In the genomic region with DNA sequence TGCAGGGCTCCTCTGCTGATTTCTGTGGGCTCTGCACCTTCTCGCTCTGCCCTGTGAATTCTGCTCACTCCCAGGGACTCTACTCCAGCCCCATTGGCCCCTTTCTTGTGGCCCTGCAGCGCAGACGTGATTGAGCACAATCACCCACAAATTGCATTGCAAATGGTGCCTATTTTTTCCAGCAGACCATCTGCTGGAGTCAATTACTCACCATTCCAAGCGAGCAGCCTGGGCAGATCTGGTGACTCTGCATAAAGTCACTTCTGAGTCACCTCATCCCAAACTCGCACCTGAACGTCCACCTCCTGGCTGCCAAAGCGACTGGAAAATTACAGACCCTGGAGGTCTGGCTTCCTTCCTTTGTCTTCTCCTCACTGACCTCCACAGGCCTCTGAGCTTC, we compare ENCODE assay signal across 24 cellular contexts.
DNase-seq lines count a peak whose midpoint lies in the region; ATAC-seq, FAIRE-seq and TF ChIP-seq lines count a peak whose summit lies in the region.
"Had no signal": no experiment of that assay in that cellular context is flagged by ENCODE, and none has a peak within 500 bp of the region (broad histone marks: within the 10 kb centered on the region; RNA-seq: fewer than 3 reads in every experiment).

No MANE protein-coding gene starts in this region.

- intact Hi-C loops in K562 (cut with micrococcal nuclease): no loop called here

- H3K27ac ChIP-seq in K562 (ENCODE audit: extremely low read depth, low read depth, low read length) (no peak overlapping the region), mesodermal cell (ENCODE audit: low read depth, low read length, severe bottlenecking) (peak overlapping the region; percentile 16)
- H3K27ac ChIP-seq: heart left ventricle, lower lobe of right lung, neutrophil, SK-N-MC, vagina had no signal

- no peak overlapping the region for H3K9ac ChIP-seq in K562 (ENCODE audit: insufficient read depth in 1 of 2, low read depth in 2 of 2, low read length in 2 of 2)

- no peaks in the 10 kb centered on the region for H4K20me1 ChIP-seq in K562 (replicated peaks; ENCODE audit: control insufficient read depth, insufficient read depth, low read length)

- ATAC-seq in K562 (no peak), HG02970 (IDR thresholded peaks at IDR 0.05; ENCODE audit: low FRiP score, unreplicated experiment) (no peak), GM21717 (IDR thresholded peaks at IDR 0.05; ENCODE audit: unreplicated experiment) (no peak)
- ATAC-seq: heart left ventricle, lower lobe of right lung, WTC11 had no signal

- TF ChIP-seq RAD21 in K562 (CRISPR knock-in tag; conservative IDR thresholded peaks at IDR 0.05 in 1 of 2, IDR thresholded peaks at IDR 0.05 in 1 of 2): no peak

- H3K36me3 ChIP-seq in K562 (ENCODE audit: control insufficient read depth, insufficient read depth, low read length) (no peaks in the 10 kb centered on the region), mesodermal cell (ENCODE audit: control insufficient read depth, insufficient read depth, low read length) (no peaks in the 10 kb centered on the region)
- H3K36me3 ChIP-seq: heart left ventricle, lower lobe of right lung, neutrophil, vagina had no signal

- BruUV-seq in K562 (replicated peaks; lab: Mats Ljungman, UMichigan): no TSS peak

- TF ChIP-seq POLR2A in K562 (conservative IDR thresholded peaks at IDR 0.05): no peak

- DNase-seq in Caki2 (ENCODE audit: low read depth): peak; percentile 63
- peak; percentile 13 for DNase-seq in NCI-H774 (lab: John Stamatoyannopoulos, UW)
- no peak for DNase-seq in K562 (ENCODE audit: extremely low read depth in 1 of 4, low spot score in 3 of 4)
- DNase-seq in SW 1271 (lab: John Stamatoyannopoulos, UW): no peak
- DNase-seq in HPDE6-E6E7 (ENCODE audit: extremely low spot score): no peak
- DNase-seq: activated CD4-positive, alpha-beta T cell treated with anti-CD3 and anti-CD28 coated beads, Interleukin-2, amount 50 U/mL, for 48 hours; activated effector memory CD4-positive, alpha-beta T cell treated with anti-CD3 and anti-CD28 coated beads, Interleukin-2, amount 50 U/mL, for 16 hours; dermis blood vessel endothelial cell; DMS153; GOT3; heart left ventricle; lower lobe of right lung; NCI-H1092; NCI-H2081; NCI-H510A treated with DMSO at 0.1 percent for 48 hours; right cardiac atrium; stimulated activated CD4-positive, alpha-beta T cell treated with anti-CD3 and anti-CD28 coated beads, Interleukin-15, amount 100 ng/mL, for 24 hours had no signal

- no peak for TF ChIP-seq EP300 in K562 (IDR thresholded peaks at IDR 0.05; ENCODE audit: low read length)

- FAIRE-seq in K562 (lab: Jason Lieb, UNC): peak; percentile 59

- no peak overlapping the region for H2AFZ ChIP-seq in K562 (ENCODE audit: low read depth, low read length)

- peaks cover 26 to 71% of the 10 kb centered on the region in 2 experiments; a peak in 4 of 5 replicates for H3K27me3 ChIP-seq in K562 (ENCODE audit: control insufficient read depth in 2 of 2, insufficient read depth in 2 of 2, low read length in 2 of 2)
- H3K27me3 ChIP-seq: neutrophil, vagina had no signal

- H3K4me3 ChIP-seq in K562 (no peak overlapping the region), mesodermal cell (ENCODE audit: extremely low read depth, insufficient read depth, low read length, poor library complexity, severe bottlenecking) (no peak overlapping the region)
- H3K4me3 ChIP-seq: heart left ventricle, lower lobe of right lung, SK-N-MC, vagina had no signal

- no peaks in the 10 kb centered on the region for H3K9me1 ChIP-seq in K562 (ENCODE audit: control insufficient read depth, insufficient read depth, low read length)

- H3K4me1 ChIP-seq in K562 (replicated peaks in 1 of 2; ENCODE audit: control insufficient read depth in 2 of 2, insufficient read depth in 2 of 2, low read length in 2 of 2): peaks cover 0 to 3% of the 10 kb centered on the region in 2 experiments; a peak in 1 of 5 replicates
- H3K4me1 ChIP-seq in mesodermal cell (ENCODE audit: control insufficient read depth, insufficient read depth, low read length, poor library complexity, severe bottlenecking): no peaks in the 10 kb centered on the region
- H3K4me1 ChIP-seq: heart left ventricle, lower lobe of right lung, vagina had no signal

- no peak for TF ChIP-seq CTCF in K562 (IDR thresholded peaks at IDR 0.05 in 2 of 3, conservative IDR thresholded peaks at IDR 0.05 in 1 of 3; ENCODE audit: insufficient read depth in 2 of 3, low read depth in 1 of 3, low read length in 3 of 3)

- POLR2A ChIA-PET in K562 (lab: Yijun Ruan, JAX): interaction anchor here (0.8 kb wide), 1 partner anchor 512 kb away, joined by 3 read pairs; no protein-coding TSS in a partner anchor

- WGBS in K562 (ENCODE audit: insufficient coverage, low coverage, missing lambda C conversion rate): 0% methylated on average over 7 of the region's 7 CpGs
- WGBS in mesodermal cell (ENCODE audit: insufficient coverage in 2 of 2), 2 experiments: 79 to 87% methylated on average over 7 of the region's 7 CpGs

- H3K4me2 ChIP-seq in K562 (ENCODE audit: insufficient read depth, low read length): no peak overlapping the region

- no peaks in the 10 kb centered on the region for H3K79me2 ChIP-seq in K562 (ENCODE audit: control insufficient read depth, insufficient read depth, low read length)

- CTCF ChIA-PET in K562 (lab: Yijun Ruan, JAX; ENCODE audit: low intra/inter-chr PET ratio): no interaction called here

- no peaks in the 10 kb centered on the region; the same call in 1 of the 2 replicates for H3K9me3 ChIP-seq in K562 (replicated peaks; ENCODE audit: control insufficient read depth, insufficient read depth, low read depth, low read length)
- H3K9me3 ChIP-seq in mesodermal cell (ENCODE audit: control insufficient read depth, low read length): no peaks in the 10 kb centered on the region
- H3K9me3 ChIP-seq: lower lobe of right lung, neutrophil, vagina had no signal

- in situ Hi-C loops in Caki2 (cut with HindIII; ENCODE audit: low pct_unique_long_range_greater_than_20kb, low sequenced_read_pairs) (no loop called here), K562 (cut with MboI) (no loop called here)

TF ChIP-seq in K562, 482 proteins besides CTCF, POLR2A, EP300 and RAD21:
- TF ChIP-seq SMARCE1 (IDR thresholded peaks at IDR 0.05): no peak
- TF ChIP-seq, protein P1, sequence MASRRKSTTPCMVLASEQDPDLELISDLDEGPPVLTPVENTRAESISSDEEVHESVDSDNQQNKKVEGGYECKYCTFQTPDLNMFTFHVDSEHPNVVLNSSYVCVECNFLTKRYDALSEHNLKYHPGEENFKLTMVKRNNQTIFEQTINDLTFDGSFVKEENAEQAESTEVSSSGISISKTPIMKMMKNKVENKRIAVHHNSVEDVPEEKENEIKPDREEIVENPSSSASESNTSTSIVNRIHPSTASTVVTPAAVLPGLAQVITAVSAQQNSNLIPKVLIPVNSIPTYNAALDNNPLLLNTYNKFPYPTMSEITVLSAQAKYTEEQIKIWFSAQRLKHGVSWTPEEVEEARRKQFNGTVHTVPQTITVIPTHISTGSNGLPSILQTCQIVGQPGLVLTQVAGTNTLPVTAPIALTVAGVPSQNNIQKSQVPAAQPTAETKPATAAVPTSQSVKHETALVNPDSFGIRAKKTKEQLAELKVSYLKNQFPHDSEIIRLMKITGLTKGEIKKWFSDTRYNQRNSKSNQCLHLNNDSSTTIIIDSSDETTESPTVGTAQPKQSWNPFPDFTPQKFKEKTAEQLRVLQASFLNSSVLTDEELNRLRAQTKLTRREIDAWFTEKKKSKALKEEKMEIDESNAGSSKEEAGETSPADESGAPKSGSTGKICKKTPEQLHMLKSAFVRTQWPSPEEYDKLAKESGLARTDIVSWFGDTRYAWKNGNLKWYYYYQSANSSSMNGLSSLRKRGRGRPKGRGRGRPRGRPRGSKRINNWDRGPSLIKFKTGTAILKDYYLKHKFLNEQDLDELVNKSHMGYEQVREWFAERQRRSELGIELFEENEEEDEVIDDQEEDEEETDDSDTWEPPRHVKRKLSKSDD (conservative IDR thresholded peaks at IDR 0.05; ENCODE audit: low read length): no peak
- no peak for TF ChIP-seq ZNF217 (CRISPR knock-in tag; IDR thresholded peaks at IDR 0.05)
- TF ChIP-seq CBFA2T2 (conservative IDR thresholded peaks at IDR 0.05): no peak
- TF ChIP-seq, protein P2, sequence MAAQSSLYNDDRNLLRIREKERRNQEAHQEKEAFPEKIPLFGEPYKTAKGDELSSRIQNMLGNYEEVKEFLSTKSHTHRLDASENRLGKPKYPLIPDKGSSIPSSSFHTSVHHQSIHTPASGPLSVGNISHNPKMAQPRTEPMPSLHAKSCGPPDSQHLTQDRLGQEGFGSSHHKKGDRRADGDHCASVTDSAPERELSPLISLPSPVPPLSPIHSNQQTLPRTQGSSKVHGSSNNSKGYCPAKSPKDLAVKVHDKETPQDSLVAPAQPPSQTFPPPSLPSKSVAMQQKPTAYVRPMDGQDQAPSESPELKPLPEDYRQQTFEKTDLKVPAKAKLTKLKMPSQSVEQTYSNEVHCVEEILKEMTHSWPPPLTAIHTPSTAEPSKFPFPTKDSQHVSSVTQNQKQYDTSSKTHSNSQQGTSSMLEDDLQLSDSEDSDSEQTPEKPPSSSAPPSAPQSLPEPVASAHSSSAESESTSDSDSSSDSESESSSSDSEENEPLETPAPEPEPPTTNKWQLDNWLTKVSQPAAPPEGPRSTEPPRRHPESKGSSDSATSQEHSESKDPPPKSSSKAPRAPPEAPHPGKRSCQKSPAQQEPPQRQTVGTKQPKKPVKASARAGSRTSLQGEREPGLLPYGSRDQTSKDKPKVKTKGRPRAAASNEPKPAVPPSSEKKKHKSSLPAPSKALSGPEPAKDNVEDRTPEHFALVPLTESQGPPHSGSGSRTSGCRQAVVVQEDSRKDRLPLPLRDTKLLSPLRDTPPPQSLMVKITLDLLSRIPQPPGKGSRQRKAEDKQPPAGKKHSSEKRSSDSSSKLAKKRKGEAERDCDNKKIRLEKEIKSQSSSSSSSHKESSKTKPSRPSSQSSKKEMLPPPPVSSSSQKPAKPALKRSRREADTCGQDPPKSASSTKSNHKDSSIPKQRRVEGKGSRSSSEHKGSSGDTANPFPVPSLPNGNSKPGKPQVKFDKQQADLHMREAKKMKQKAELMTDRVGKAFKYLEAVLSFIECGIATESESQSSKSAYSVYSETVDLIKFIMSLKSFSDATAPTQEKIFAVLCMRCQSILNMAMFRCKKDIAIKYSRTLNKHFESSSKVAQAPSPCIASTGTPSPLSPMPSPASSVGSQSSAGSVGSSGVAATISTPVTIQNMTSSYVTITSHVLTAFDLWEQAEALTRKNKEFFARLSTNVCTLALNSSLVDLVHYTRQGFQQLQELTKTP (IDR thresholded peaks at IDR 0.05; ENCODE audit: low read depth in 1 of 2, partially characterized antibody in 2 of 2): no peak
- TF ChIP-seq NCOA1 (IDR thresholded peaks at IDR 0.05; ENCODE audit: low read depth): no peak
- no peak for TF ChIP-seq CBFA2T3 (IDR thresholded peaks at IDR 0.05)
- no peak for TF ChIP-seq ZNF253 (CRISPR knock-in tag; conservative IDR thresholded peaks at IDR 0.05)
- no peak for TF ChIP-seq SIN3A (IDR thresholded peaks at IDR 0.05; ENCODE audit: borderline replicate concordance in 2 of 2, control insufficient read depth in 1 of 2, low read depth in 2 of 2, low read length in 2 of 2)
- TF ChIP-seq GTF2E2 (tag; IDR thresholded peaks at IDR 0.05): no peak

Comparison
In these comparisons a context has a peak if more than half of its experiments do, and no peak if none do; other contexts are left out.
1. DNase-seq: peak in Caki2 (single experiment) and NCI-H774 (single experiment); none in K562 (0 of 4), SW 1271 (0 of 2) and HPDE6-E6E7 (single experiment).